ENCODE assay signal across 11 cellular contexts in genomic region chr5:133995341-133995740, GRCh38. TPM values are rescaled to one million over a fixed set of nuclear protein-coding genes. Genes with fewer than 3 reads are reported as not detected.
A peak's percentile ranks its signal among the peaks of the same experiment; 100 is the strongest.
DNase-seq lines count a peak whose midpoint lies in the region; ATAC-seq, FAIRE-seq and TF ChIP-seq lines count a peak whose summit lies in the region.
"Had no signal": no experiment of that assay in that cellular context is flagged by ENCODE, and none has a peak within 500 bp of the region (broad histone marks: within the 10 kb centered on the region; RNA-seq: fewer than 3 reads in every experiment).

No MANE protein-coding gene starts in this region.

- H3K27ac ChIP-seq in DND-41 (ENCODE audit: low read length) (no peak overlapping the region), H1 (ENCODE audit: low read depth, low read length) (no peak overlapping the region), trophoblast cell (ENCODE audit: low read depth, low read length) (no peak overlapping the region)

- no peak overlapping the region for H4K91ac ChIP-seq in H1 (replicated peaks; ENCODE audit: insufficient read length, low read length)
- no peak overlapping the region for H4K91ac ChIP-seq in trophoblast cell (ENCODE audit: low read depth, low read length)

- H3K4me1 ChIP-seq in DND-41 (ENCODE audit: insufficient read depth, low read length) (peaks cover 17% of the 10 kb centered on the region), H1 (replicated peaks in 1 of 4; ENCODE audit: control insufficient read depth in 3 of 4, insufficient read depth in 4 of 4, low read length in 3 of 4) (peaks cover 8 to 23% (median 15%) of the 10 kb centered on the region in 4 experiments), trophoblast cell (ENCODE audit: control insufficient read depth in 1 of 2, insufficient read depth in 2 of 2, low read length in 2 of 2) (peaks cover 13% of the 10 kb centered on the region in 2 experiments)

- POLR2A ChIA-PET in H1 (lab: Charles Lee; ENCODE audit: partially characterized antibody): interaction anchor here (1.3 to 1.7 kb wide), 2 partner anchors 8 to 10 kb away, joined by 4 to 10 read pairs; partner anchors contain the start of gene VDAC1

- no peak overlapping the region for H4K12ac ChIP-seq in trophoblast cell (ENCODE audit: low read depth, low read length)

- no peaks in the 10 kb centered on the region for H3K23me2 ChIP-seq in H1 (ENCODE audit: low read depth, low read length)

- FAIRE-seq in H1 (lab: Jason Lieb, UNC): no peak

- H2BK5ac ChIP-seq in H1 (ENCODE audit: low read depth, low read length): no peak overlapping the region
- no peak overlapping the region for H2BK5ac ChIP-seq in trophoblast cell (ENCODE audit: low read depth, low read length, poor library complexity)

- TF ChIP-seq CTCF in DND-41 (IDR thresholded peaks at IDR 0.05; ENCODE audit: borderline replicate concordance, extremely low read depth, low read length, poor library complexity, severe bottlenecking) (no peak), NB4 (IDR thresholded peaks at IDR 0.05; ENCODE audit: low read depth, low read length) (no peak), H1 (IDR thresholded peaks at IDR 0.05; ENCODE audit: control extremely low read depth in 1 of 3, insufficient read depth in 1 of 3, low read depth in 1 of 3, low read length in 3 of 3) (no peak)

- CTCF ChIA-PET in H1 (lab: Charles Lee; ENCODE audit: partially characterized antibody): interaction anchor here (0.7 to 9.3 kb wide), 14 partner anchors 8 to 595 kb away, joined by 3 to 160 read pairs (median 6); partner anchors contain the start of gene VDAC1

- H3K27me3 ChIP-seq in DND-41 (ENCODE audit: insufficient read depth, low read length, poor library complexity): no peaks in the 10 kb centered on the region
- H3K27me3 ChIP-seq in H1 (replicated peaks in 1 of 4; ENCODE audit: control insufficient read depth in 3 of 4, extremely low read depth in 1 of 4, insufficient read depth in 3 of 4, low read length in 3 of 4): no peaks in the 10 kb centered on the region
- no peaks in the 10 kb centered on the region for H3K27me3 ChIP-seq in trophoblast cell (ENCODE audit: insufficient read depth, low read length)
- H3K27me3 ChIP-seq: dorsolateral prefrontal cortex had no signal

- H4K20me1 ChIP-seq in DND-41 (ENCODE audit: insufficient read depth, low read length) (peaks cover 87% of the 10 kb centered on the region), H1 (replicated peaks in 1 of 2; ENCODE audit: control insufficient read depth in 1 of 2, insufficient read depth in 2 of 2, low read length in 2 of 2) (peaks cover 55 to 59% of the 10 kb centered on the region in 2 experiments)

- H3K23ac ChIP-seq in H1 (ENCODE audit: insufficient read length) (no peak overlapping the region), trophoblast cell (ENCODE audit: low read length) (no peak overlapping the region)

- H4K8ac ChIP-seq in H1 (ENCODE audit: extremely low read depth, insufficient read depth, low read length) (no peak overlapping the region), trophoblast cell (ENCODE audit: low read depth, low read length) (no peak overlapping the region)

- H3K14ac ChIP-seq in H1 (ENCODE audit: insufficient read length) (no peak overlapping the region), trophoblast cell (ENCODE audit: low read length) (no peak overlapping the region)

- H2BK120ac ChIP-seq in H1 (replicated peaks; ENCODE audit: low read depth, low read length) (no peak overlapping the region), trophoblast cell (ENCODE audit: insufficient read depth, low read length, poor library complexity) (no peak overlapping the region)

- H3K18ac ChIP-seq in H1 (ENCODE audit: extremely low read depth, low read length): no peak overlapping the region
- no peak overlapping the region for H3K18ac ChIP-seq in trophoblast cell (ENCODE audit: low read length)

- H2BK15ac ChIP-seq in H1 (ENCODE audit: low read length): no peak overlapping the region

- ATAC-seq in DND-41 (ENCODE audit: insufficient read depth, low read depth) (0 out of 3 replicates have a peak, but pooled peaks have one; percentile 15), GM21515 (IDR thresholded peaks at IDR 0.05; ENCODE audit: unreplicated experiment) (no peak)

- H3K79me2 ChIP-seq in DND-41 (ENCODE audit: insufficient read depth, low read length) (peaks cover 97% of the 10 kb centered on the region), H1 (ENCODE audit: control insufficient read depth in 1 of 2, insufficient read depth in 2 of 2, low read length in 2 of 2) (peaks cover 54 to 96% of the 10 kb centered on the region in 2 experiments), trophoblast cell (ENCODE audit: control insufficient read depth, insufficient read depth, low read length, poor library complexity) (peaks cover 41% of the 10 kb centered on the region)

- H2AFZ ChIP-seq in DND-41 (ENCODE audit: low read depth, low read length) (no peak overlapping the region), H1 (ENCODE audit: low read length) (no peak overlapping the region), trophoblast cell (ENCODE audit: insufficient read depth, low read length, poor library complexity) (no peak overlapping the region)

- H3K4me3 ChIP-seq in DND-41 (ENCODE audit: low read depth in 1 of 2, low read length in 2 of 2): no peak overlapping the region
- H3K4me3 ChIP-seq in NB4 (ENCODE audit: low read depth, low read length): no peak overlapping the region
- no peak overlapping the region for H3K4me3 ChIP-seq in H1 (ENCODE audit: extremely low read depth in 1 of 4, insufficient read depth in 2 of 4, low read depth in 3 of 4, low read length in 4 of 4)
- no peak overlapping the region for H3K4me3 ChIP-seq in trophoblast cell (ENCODE audit: low read depth, low read length)

- no peak overlapping the region for H3K4ac ChIP-seq in H1 (replicated peaks; ENCODE audit: insufficient read length, low read depth, low read length)
- peak overlapping the region; percentile 85 for H3K4ac ChIP-seq in trophoblast cell (ENCODE audit: low read depth, low read length)

- no peaks in the 10 kb centered on the region for H3K9me3 ChIP-seq in DND-41 (ENCODE audit: insufficient read depth, low read length, severe bottlenecking)
- no peaks in the 10 kb centered on the region for H3K9me3 ChIP-seq in H1 (ENCODE audit: insufficient read depth in 2 of 2, low read depth in 1 of 2, low read length in 1 of 2)
- H3K9me3 ChIP-seq in trophoblast cell (ENCODE audit: insufficient read depth, low read depth, low read length): no peaks in the 10 kb centered on the region

- no peak overlapping the region for H3K4me2 ChIP-seq in DND-41 (ENCODE audit: insufficient read depth, low read length)
- H3K4me2 ChIP-seq in H1 (ENCODE audit: insufficient read depth in 1 of 2, low read depth in 2 of 2, low read length in 2 of 2): peak overlapping the region; percentile 25 to 36; a peak in 2 of 4 replicates
- no peak overlapping the region for H3K4me2 ChIP-seq in trophoblast cell (ENCODE audit: low read length)

- TF ChIP-seq RAD21 in H1 (IDR thresholded peaks at IDR 0.05 in 1 of 2, conservative IDR thresholded peaks at IDR 0.05 in 1 of 2; ENCODE audit: low read depth in 2 of 2, low read length in 2 of 2): no peak

- H3K9ac ChIP-seq in DND-41 (ENCODE audit: low read depth, low read length) (no peak overlapping the region), H1 (replicated peaks in 1 of 4; ENCODE audit: extremely low read depth in 1 of 4, low read depth in 3 of 4, low read length in 3 of 4) (no peak overlapping the region), trophoblast cell (ENCODE audit: low read length) (no peak overlapping the region)

- H2BK12ac ChIP-seq in H1 (ENCODE audit: low read depth, low read length) (no peak overlapping the region), trophoblast cell (ENCODE audit: low read length) (no peak overlapping the region)

- no peak overlapping the region for H2BK20ac ChIP-seq in H1 (ENCODE audit: low read length)

- WGBS in H1 (ENCODE audit: extremely low coverage in 1 of 2, insufficient coverage in 1 of 2, insufficient read length in 1 of 2, insufficient replicate concordance in 2 of 2, low coverage in 1 of 2, low lambda C conversion rate in 2 of 2, missing lambda C conversion rate in 1 of 2), 2 experiments: 75% methylated on average over 8 of the region's 8 CpGs; no CpG with 5 or more reads in 1 of the 2 experiments
- no CpG with 5 or more reads among the region's 8 CpGs for WGBS in trophoblast cell (ENCODE audit: extremely low coverage, insufficient coverage, insufficient read length)

- TF ChIP-seq POLR2A in NB4 (IDR thresholded peaks at IDR 0.05; ENCODE audit: extremely low read depth, insufficient read length) (no peak), H1 (IDR thresholded peaks at IDR 0.05; ENCODE audit: control extremely low read depth in 1 of 2, low read depth in 2 of 2, low read length in 2 of 2) (no peak)

- H3K36me3 ChIP-seq in DND-41 (ENCODE audit: insufficient read depth, low read length) (peaks cover 42% of the 10 kb centered on the region), H1 (ENCODE audit: control insufficient read depth in 2 of 4, insufficient read depth in 4 of 4, low read length in 3 of 4) (peaks cover 6 to 12% (median 9%) of the 10 kb centered on the region in 4 experiments), trophoblast cell (ENCODE audit: control insufficient read depth in 1 of 2, insufficient read depth in 2 of 2, low read length in 2 of 2) (peaks cover 5 to 18% of the 10 kb centered on the region in 2 experiments)

- DNase-seq in DND-41: no peak
- DNase-seq in NB4 (ENCODE audit: low read depth): peak; percentile 31
- DNase-seq in H1 (ENCODE audit: low read depth in 1 of 2, low spot score in 2 of 2): no peak
- DNase-seq in trophoblast cell: no peak
- no peak for DNase-seq in NCI-H526 treated with DMSO at 0.1 percent for 48 hours (lab: John Stamatoyannopoulos, UW)
- DNase-seq in midbrain (lab: John Stamatoyannopoulos, UW): no peak
- no peak for DNase-seq in OCI-M1 (lab: John Stamatoyannopoulos, UW)
- DNase-seq: activated effector memory CD4-positive, alpha-beta T cell treated with Interleukin-2 at 50 U/mL for 16 hours; DMS79 treated with DMSO at 0.1 percent for 48 hours had no signal

- H3K79me1 ChIP-seq in H1 (ENCODE audit: low read depth, low read length) (peaks cover 15% of the 10 kb centered on the region), trophoblast cell (ENCODE audit: low read length) (no peaks in the 10 kb centered on the region)

- TF ChIP-seq EP300 in H1 (IDR thresholded peaks at IDR 0.05; ENCODE audit: borderline replicate concordance in 1 of 2, low read depth in 2 of 2, low read length in 2 of 2): no peak

- H2AK5ac ChIP-seq in H1 (ENCODE audit: low read depth, low read length) (no peak overlapping the region), trophoblast cell (ENCODE audit: low read length) (no peak overlapping the region)

- no peak overlapping the region for H3K56ac ChIP-seq in H1 (replicated peaks; ENCODE audit: insufficient read length, low read depth, low read length)

- no peak overlapping the region for H4K5ac ChIP-seq in H1 (ENCODE audit: insufficient read length, low read depth, low read length)

RNA-seq across cellular contexts. Expression of gene VDAC1, which starts 9.4 kb away (rescaled TPM):
- 285 and 301 TPM in 2 replicates for total RNA-seq in H1 (2021; fragmentation: NEBNext Ultra II Directional; extraction: Animal tissue kit (Norgen Biotek cat#: 25700))
- 94.7 and 111 TPM in 2 replicates for polyA plus RNA-seq in H1 (2011; rRNA removed)
- polyA plus RNA-seq in H1 (2011; cell fraction: cytosol; rRNA removed): 124 TPM
- polyA plus RNA-seq in H1 (2011; cell fraction: nucleus; rRNA removed): 71.2 TPM
- polyA plus RNA-seq in H1 (2012, experiment 1 of 2): 255 to 279 TPM (median 268 TPM) in 4 replicates
- polyA plus RNA-seq in H1 (2012, experiment 2 of 2): 112 TPM
- 187 TPM for polyA plus RNA-seq in H1 (2013, experiment 1 of 2)
- polyA plus RNA-seq in H1 (2013, experiment 2 of 2): 189 TPM
- polyA minus RNA-seq in H1 (2011; rRNA and poly(A)+ RNA removed): 121 and 151 TPM in 2 replicates
- polyA minus RNA-seq in H1 (2011; cell fraction: cytosol; rRNA and poly(A)+ RNA removed): 89.8 TPM
- polyA minus RNA-seq in H1 (2011; cell fraction: nucleus; rRNA and poly(A)+ RNA removed): 65.0 TPM
- 187 and 192 TPM in 2 replicates for polyA plus RNA-seq in trophoblast cell (2013)

RNA-seq across cellular contexts. Expression of gene C5orf15, which starts 26.9 kb away (rescaled TPM):
- total RNA-seq in H1 (2021; fragmentation: NEBNext Ultra II Directional; extraction: Animal tissue kit (Norgen Biotek cat#: 25700)): 31.7 and 33.3 TPM in 2 replicates
- 39.3 and 51.4 TPM in 2 replicates for polyA plus RNA-seq in H1 (2011; rRNA removed)
- polyA plus RNA-seq in H1 (2011; cell fraction: cytosol; rRNA removed): 51.0 TPM
- polyA plus RNA-seq in H1 (2011; cell fraction: nucleus; rRNA removed): 17.7 TPM
- 24.6 to 43.6 TPM (median 31.4 TPM) in 4 replicates for polyA plus RNA-seq in H1 (2012, experiment 1 of 2)
- 16.9 TPM for polyA plus RNA-seq in H1 (2012, experiment 2 of 2)
- 66.1 TPM for polyA plus RNA-seq in H1 (2013, experiment 1 of 2)
- polyA plus RNA-seq in H1 (2013, experiment 2 of 2): 78.3 TPM
- 31.1 and 42.4 TPM in 2 replicates for polyA minus RNA-seq in H1 (2011; rRNA and poly(A)+ RNA removed)
- polyA minus RNA-seq in H1 (2011; cell fraction: cytosol; rRNA and poly(A)+ RNA removed): 32.4 TPM
- polyA minus RNA-seq in H1 (2011; cell fraction: nucleus; rRNA and poly(A)+ RNA removed): 12.6 TPM
- polyA plus RNA-seq in trophoblast cell (2013): 66.6 and 67.9 TPM in 2 replicates

Comparison
In these comparisons a context has a peak if more than half of its experiments do, and no peak if none do; other contexts are left out.
1. H3K4me2 ChIP-seq: peak in H1 (2 of 2); none in DND-41 (single experiment) and trophoblast cell (single experiment).